Comparison of ENCODE assay signal across 8 cellular contexts in genomic region chr9:134024828-134025605, GRCh38.
DNase-seq lines count a peak whose midpoint lies in the region; ATAC-seq and TF ChIP-seq lines count a peak whose summit lies in the region.

TSS of gene BRD3OS (plus strand) at chr9:134025481. CDS start at chr9:134026748, 1,267 bp downstream.

- peak; percentile 97 for DNase-seq in AG04449 (ENCODE audit: low read depth, low spot score)
- peak; percentile 85 to 95 for DNase-seq in NCI-H446 (lab: John Stamatoyannopoulos, UW)
- peak; percentile 99 for DNase-seq in cerebellar cortex (ENCODE audit: low spot score)
- peak; percentile 100 for DNase-seq in islet precursor cell
- peak; percentile 89 for DNase-seq in stimulated activated CD4-positive, alpha-beta T cell treated with anti-CD3 and anti-CD28 coated beads, Interleukin-12 subunit alpha, Interleukin-12 subunit beta, amount 100 ng/mL, for 4 hours

- POLR2A ChIA-PET in AG04449 (lab: Yijun Ruan, JAX), result interaction anchor here (0.6 to 0.9 kb wide), 3 partner anchors 13 to 36 kb away, joined by 3 read pairs; no protein-coding TSS in a partner anchor

- CTCF ChIA-PET in AG04449 (lab: Yijun Ruan, JAX), result interaction anchor here (0.8 to 4.2 kb wide), 5 partner anchors 16 to 242 kb away, joined by 3 to 22 read pairs (median 7); no protein-coding TSS in a partner anchor

- TF ChIP-seq CTCF in AG04449 (IDR thresholded peaks at IDR 0.05; ENCODE audit: insufficient read depth, low read length, missing control alignments), result no peak

- ATAC-seq in GM19023 (IDR thresholded peaks at IDR 0.05; ENCODE audit: unreplicated experiment) (peak; percentile 89), HG03342 (IDR thresholded peaks at IDR 0.05; ENCODE audit: unreplicated experiment) (peak; percentile 83)
- ATAC-seq in activated CD4-positive, CD25-positive, alpha-beta regulatory T cell treated with anti-CD3 and anti-CD28 coated beads, Interleukin-2, amount 50 U/mL, for 24 hours, result peak; percentile 92 to 94

- peak within 1 kb of the TSS; percentile 90 for H3K4me3 ChIP-seq in AG04449 (ENCODE audit: low read depth, low read length)

Comparison
In these comparisons a context has a peak if more than half of its experiments do, and no peak if none do; other contexts are left out.
1. Peak in every context shown above with its lines: DNase-seq, ATAC-seq and H3K4me3 ChIP-seq.